In genomic region chr5:157069949-157070348, GRCh38 we compare ENCODE assay signal across 2 cellular contexts.
TF ChIP-seq lines count a peak whose summit lies in the region.

No MANE protein-coding gene starts in this region.

TF ChIP-seq in GM12878, 131 proteins besides CTCF, POLR2A, EP300 and RAD21:
- no peak for TF ChIP-seq IRF4 (IDR thresholded peaks at IDR 0.05; ENCODE audit: low read depth, low read length)
- no peak for TF ChIP-seq ETV6 (conservative IDR thresholded peaks at IDR 0.05 in 1 of 2, IDR thresholded peaks at IDR 0.05 in 1 of 2; ENCODE audit: borderline replicate concordance in 1 of 2, low read depth in 1 of 2)
- no peak for TF ChIP-seq RCOR1 (conservative IDR thresholded peaks at IDR 0.05; ENCODE audit: low read depth, low read length)
- TF ChIP-seq NR2F1 (conservative IDR thresholded peaks at IDR 0.05), result no peak
- TF ChIP-seq MYC (IDR thresholded peaks at IDR 0.05; ENCODE audit: insufficient read depth, insufficient read length, insufficient replicate concordance, low read length, severe bottlenecking), result no peak
- TF ChIP-seq SMARCA5 (IDR thresholded peaks at IDR 0.05), result no peak
- TF ChIP-seq STAT3 (IDR thresholded peaks at IDR 0.05; ENCODE audit: low read depth, low read length), result no peak
- TF ChIP-seq RAD51 (IDR thresholded peaks at IDR 0.05), result no peak
- TF ChIP-seq SUZ12 (IDR thresholded peaks at IDR 0.05; ENCODE audit: unreplicated experiment), result no peak
- no peak for TF ChIP-seq CREM (IDR thresholded peaks at IDR 0.05; ENCODE audit: low read depth)
- no peak for TF ChIP-seq POLR2AphosphoS5 (IDR thresholded peaks at IDR 0.05; ENCODE audit: low read length)
- no peak for TF ChIP-seq RFX5 (IDR thresholded peaks at IDR 0.05; ENCODE audit: low read depth, low read length)
- TF ChIP-seq SP1 (IDR thresholded peaks at IDR 0.05; ENCODE audit: low read depth, low read length), result no peak
TF ChIP-seq in GM12878: peak in this region for 0.

TF ChIP-seq in HepG2, 621 proteins besides CTCF, POLR2A, EP300 and RAD21 (continues in another document):
- peak; percentile 89 for TF ChIP-seq NCOR1 (IDR thresholded peaks at IDR 0.05; ENCODE audit: borderline replicate concordance, low read length)
- no peak for TF ChIP-seq IKZF4 (CRISPR knock-in tag; IDR thresholded peaks at IDR 0.05; ENCODE audit: borderline replicate concordance, low read depth, not compliant biosample characterization)
- TF ChIP-seq NR2F6 (IDR thresholded peaks at IDR 0.05), result peak; percentile 40; the same call in 1 of the 2 replicates
- peak; percentile 8; the same call in 1 of the 2 replicates for TF ChIP-seq NR2F6 (CRISPR knock-in tag; IDR thresholded peaks at IDR 0.05)
- peak; percentile 17; the same call in 1 of the 2 replicates for TF ChIP-seq HOXA3 (CRISPR knock-in tag; IDR thresholded peaks at IDR 0.05)
- no peak for TF ChIP-seq RAD51 (IDR thresholded peaks at IDR 0.05; ENCODE audit: borderline replicate concordance)
- 0 out of 2 replicates have a peak, but pooled peaks have one; percentile 31 for TF ChIP-seq AHDC1 (CRISPR knock-in tag; IDR thresholded peaks at IDR 0.05; ENCODE audit: borderline replicate concordance)
- peak; percentile 64 for TF ChIP-seq PAXIP1 (CRISPR knock-in tag; conservative IDR thresholded peaks at IDR 0.05)
- peak; percentile 46; the same call in 1 of the 2 replicates for TF ChIP-seq POGZ (CRISPR knock-in tag; IDR thresholded peaks at IDR 0.05)
- 0 out of 2 replicates have a peak, but pooled peaks have one; percentile 16 for TF ChIP-seq HDAC1 (CRISPR knock-in tag; IDR thresholded peaks at IDR 0.05)
- TF ChIP-seq NR2F2 (IDR thresholded peaks at IDR 0.05; ENCODE audit: borderline replicate concordance, low read depth), result no peak
- no peak for TF ChIP-seq ARID2 (CRISPR knock-in tag; IDR thresholded peaks at IDR 0.05; ENCODE audit: borderline replicate concordance)
- TF ChIP-seq ZNF770 (CRISPR knock-in tag; IDR thresholded peaks at IDR 0.05), result peak; percentile 66
- TF ChIP-seq PHF21A (CRISPR knock-in tag; IDR thresholded peaks at IDR 0.05), result peak; percentile 62; the same call in 1 of the 2 replicates
- TF ChIP-seq HNF4A (CRISPR knock-in tag; IDR thresholded peaks at IDR 0.05), result peak; percentile 89
- no peak for TF ChIP-seq ZNF562 (CRISPR knock-in tag; IDR thresholded peaks at IDR 0.05; ENCODE audit: borderline replicate concordance)
- TF ChIP-seq DMAP1 (CRISPR knock-in tag; IDR thresholded peaks at IDR 0.05), result no peak
- no peak for TF ChIP-seq SOX6 (IDR thresholded peaks at IDR 0.05)
- peak; percentile 38; the same call in 1 of the 2 replicates for TF ChIP-seq SOX6 (CRISPR knock-in tag; IDR thresholded peaks at IDR 0.05)
- TF ChIP-seq RXRB (CRISPR knock-in tag; IDR thresholded peaks at IDR 0.05; ENCODE audit: borderline replicate concordance), result peak; percentile 26; the same call in 1 of the 2 replicates
- TF ChIP-seq ZNF580 (CRISPR knock-in tag; IDR thresholded peaks at IDR 0.05; ENCODE audit: borderline replicate concordance, low read depth), result no peak
- 0 out of 2 replicates have a peak, but pooled peaks have one; percentile 31 for TF ChIP-seq TEF (CRISPR knock-in tag; IDR thresholded peaks at IDR 0.05)
- 0 out of 2 replicates have a peak, but pooled peaks have one; percentile 47 for TF ChIP-seq MEF2D (CRISPR knock-in tag; IDR thresholded peaks at IDR 0.05)
- TF ChIP-seq ARID3A (IDR thresholded peaks at IDR 0.05; ENCODE audit: low read depth, low read length), result peak; percentile 85
- TF ChIP-seq ZBTB33 (CRISPR knock-in tag; IDR thresholded peaks at IDR 0.05), result 0 out of 2 replicates have a peak, but pooled peaks have one; percentile 5
- no peak for TF ChIP-seq FOXO1 (CRISPR knock-in tag; IDR thresholded peaks at IDR 0.05)
- TF ChIP-seq GFI1 (CRISPR knock-in tag; IDR thresholded peaks at IDR 0.05; ENCODE audit: borderline replicate concordance), result 0 out of 2 replicates have a peak, but pooled peaks have one; percentile 15
- peak; percentile 34; the same call in 1 of the 2 replicates for TF ChIP-seq MED1 (CRISPR knock-in tag; IDR thresholded peaks at IDR 0.05)
- TF ChIP-seq ARID5B (CRISPR knock-in tag; IDR thresholded peaks at IDR 0.05), result peak; percentile 55
- peak; percentile 25 for TF ChIP-seq ASH2L (IDR thresholded peaks at IDR 0.05; ENCODE audit: insufficient read length, low read depth, low read length)
- TF ChIP-seq EHMT2 (IDR thresholded peaks at IDR 0.05; ENCODE audit: borderline replicate concordance, low read depth, low read length), result 0 out of 2 replicates have a peak, but pooled peaks have one; percentile 28
